In genomic region chr5:39423331-39423751, GRCh38 we compare ENCODE assay signal across 9 cellular contexts. TPM values are rescaled to one million over a fixed set of nuclear protein-coding genes. Genes with fewer than 3 reads are reported as not detected.
A peak's percentile ranks its signal among the peaks of the same experiment; 100 is the strongest.
DNase-seq lines count a peak whose midpoint lies in the region; ATAC-seq and TF ChIP-seq lines count a peak whose summit lies in the region.
"Had no signal": no experiment of that assay in that cellular context is flagged by ENCODE, and none has a peak within 500 bp of the region (broad histone marks: within the 10 kb centered on the region; RNA-seq: fewer than 3 reads in every experiment).

No MANE protein-coding gene starts in this region.

- no peaks in the 10 kb centered on the region for H3K79me1 ChIP-seq in H9 (ENCODE audit: insufficient read depth, low read depth, low read length, poor library complexity, severe bottlenecking)

- H3K18ac ChIP-seq in H9 (ENCODE audit: insufficient read length, low read depth, low read length): no peak overlapping the region

- H3K27me3 ChIP-seq in H9 (ENCODE audit: insufficient read depth, low read length) (no peaks in the 10 kb centered on the region), mammary epithelial cell (ENCODE audit: insufficient read depth, low read length) (no peaks in the 10 kb centered on the region), left lung (peaks cover 0 to 10% of the 10 kb centered on the region in 2 donors), spleen (replicated peaks in 1 of 7) (peaks cover 0 to 35% (median 5%) of the 10 kb centered on the region in 7 donors)

- TF ChIP-seq POLR2A in spleen (IDR thresholded peaks at IDR 0.05) (no peak), GM18505 (IDR thresholded peaks at IDR 0.05; ENCODE audit: borderline replicate concordance, extremely low read depth, insufficient read depth, insufficient read length) (no peak)

- H3K14ac ChIP-seq in H9 (ENCODE audit: insufficient read depth, low read length): no peak overlapping the region

- H4K91ac ChIP-seq in H9 (ENCODE audit: insufficient read length, low read depth, low read length): no peak overlapping the region

- in situ Hi-C loops in mammary epithelial cell (cut with MboI; ENCODE audit: low sequenced_read_pairs in 2 of 2): no loop called here

- no peak overlapping the region for H3K9ac ChIP-seq in H9 (ENCODE audit: extremely low read depth, insufficient read length, low read length)
- H3K9ac ChIP-seq in mammary epithelial cell (ENCODE audit: insufficient read depth, low read length): peak overlapping the region; percentile 78

- H2BK15ac ChIP-seq in H9 (ENCODE audit: low read depth, low read length): no peak overlapping the region

- TF ChIP-seq CTCF in H9 (conservative IDR thresholded peaks at IDR 0.05): no peak
- no peak for TF ChIP-seq CTCF in mammary epithelial cell (conservative IDR thresholded peaks at IDR 0.05 in 1 of 2, IDR thresholded peaks at IDR 0.05 in 1 of 2; ENCODE audit: extremely low read depth in 1 of 2, insufficient read depth in 1 of 2, low read depth in 1 of 2, low read length in 2 of 2)
- no peak for TF ChIP-seq CTCF in left lung (IDR thresholded peaks at IDR 0.05)
- no peak for TF ChIP-seq CTCF in spleen (IDR thresholded peaks at IDR 0.05 in 8 of 11, conservative IDR thresholded peaks at IDR 0.05 in 3 of 11)

- no peak overlapping the region for H3K23ac ChIP-seq in H9 (ENCODE audit: insufficient read length, low read depth, low read length)

- H2AK5ac ChIP-seq in H9 (ENCODE audit: insufficient read length, low read length): no peak overlapping the region

- H4K8ac ChIP-seq in H9 (replicated peaks; ENCODE audit: insufficient read length, low read depth, low read length): no peak overlapping the region

- H3K4me2 ChIP-seq in H9 (ENCODE audit: insufficient read depth, insufficient read length, low read length) (no peak overlapping the region), mammary epithelial cell (ENCODE audit: insufficient read depth, low read depth, low read length) (peak overlapping the region; percentile 80)

- H3K36me3 ChIP-seq in mammary epithelial cell (ENCODE audit: insufficient read depth, low read length) (no peaks in the 10 kb centered on the region), left lung (no peaks in the 10 kb centered on the region), spleen (no peaks in the 10 kb centered on the region)

- CTCF ChIA-PET in mammary epithelial cell (lab: Charles Lee; ENCODE audit: low non-redundant PET): no interaction called here

- BruUV-seq in mammary epithelial cell (replicated peaks; lab: Mats Ljungman, UMichigan): no TSS peak

- H4K20me1 ChIP-seq in H9 (ENCODE audit: control insufficient read depth, insufficient read depth, insufficient read length) (no peaks in the 10 kb centered on the region), mammary epithelial cell (ENCODE audit: insufficient read depth, low read length) (no peaks in the 10 kb centered on the region)

- H3T11ph ChIP-seq in H9 (ENCODE audit: low read length): no peak overlapping the region

- no peak overlapping the region for H4K5ac ChIP-seq in H9 (ENCODE audit: insufficient read length, low read depth, low read length)

- DNase-seq in H9 (peak; percentile 34), mammary epithelial cell (peak; percentile 4), left lung (no peak), spleen (no peak), D341Med (ENCODE audit: low spot score) (no peak)

- no peak overlapping the region for H2BK12ac ChIP-seq in H9 (ENCODE audit: insufficient read length, low read depth, low read length)

- H2BK20ac ChIP-seq in H9 (ENCODE audit: low read depth, low read length, poor library complexity, severe bottlenecking): no peak overlapping the region

- no peaks in the 10 kb centered on the region for H3K79me2 ChIP-seq in H9 (ENCODE audit: insufficient read depth, low read length)
- peaks cover 61% of the 10 kb centered on the region for H3K79me2 ChIP-seq in mammary epithelial cell (ENCODE audit: insufficient read depth, low read length)

- H3K4me3 ChIP-seq in mammary epithelial cell (replicated peaks in 1 of 3; ENCODE audit: insufficient read depth in 1 of 3, low read depth in 2 of 3, low read length in 3 of 3): peak overlapping the region; percentile 62 to 72 (median 66)
- peak overlapping the region; percentile 53 to 55 for H3K4me3 ChIP-seq in left lung
- peak overlapping the region; percentile 38 to 71 (median 50) for H3K4me3 ChIP-seq in spleen

- peaks cover 14% of the 10 kb centered on the region for H3K23me2 ChIP-seq in H9 (ENCODE audit: insufficient read length, low read depth, low read length, poor library complexity, severe bottlenecking)

- dilution Hi-C loops in mammary epithelial cell (cut with HindIII; ENCODE audit: low sequenced_read_pairs): no loop called here

- H3K4me1 ChIP-seq in H9 (ENCODE audit: insufficient read depth, low read length) (peaks cover 3% of the 10 kb centered on the region; the same call in 1 of the 2 replicates), mammary epithelial cell (ENCODE audit: insufficient read depth, low read length) (peaks cover 41% of the 10 kb centered on the region), left lung (peaks cover 23 to 62% of the 10 kb centered on the region in 2 donors), spleen (peaks cover 3 to 90% (median 45%) of the 10 kb centered on the region in 6 donors)

- peaks cover 40 to 41% of the 10 kb centered on the region in 2 experiments for H3K4me1 Mint-ChIP-seq in H9

- ATAC-seq in left lung (no peak), HG03469 (IDR thresholded peaks at IDR 0.05; ENCODE audit: unreplicated experiment) (no peak), GM18502 (IDR thresholded peaks at IDR 0.05; ENCODE audit: poor library complexity, unreplicated experiment) (no peak), GM18505 (IDR thresholded peaks at IDR 0.05; ENCODE audit: unreplicated experiment) (no peak)
- ATAC-seq: Panc1 had no signal

- H3K4me3 Mint-ChIP-seq in H9: peak overlapping the region in 1 of 2 experiments; percentile 88; a peak in 3 of 5 replicates

- intact Hi-C loops in mammary epithelial cell (cut with micrococcal nuclease): no loop called here
- intact Hi-C loops in left lung (cut with DNase I): loop anchor here in 1 of 2 donors (10.0 kb wide), 1 partner anchor 81 kb away; no protein-coding TSS in a partner anchor
- intact Hi-C loops in spleen (cut with DNase I; ENCODE audit: low total_unique reads): no loop called here

- no peaks in the 10 kb centered on the region for H3K9me3 Mint-ChIP-seq in H9

- H3K56ac ChIP-seq in H9 (ENCODE audit: insufficient read length, low read depth, low read length): no peak overlapping the region

- H3K27me3 Mint-ChIP-seq in H9 (ENCODE audit: low read depth): peaks cover 31% of the 10 kb centered on the region

- H3K27ac Mint-ChIP-seq in H9: no peak overlapping the region; a peak in 1 of 7 replicates

- H2AFZ ChIP-seq in H9 (ENCODE audit: low read length) (no peak overlapping the region), mammary epithelial cell (ENCODE audit: low read depth, low read length) (no peak overlapping the region)

- H3K27ac ChIP-seq in H9 (ENCODE audit: insufficient read length, low read depth, low read length): no peak overlapping the region
- H3K27ac ChIP-seq in mammary epithelial cell (ENCODE audit: insufficient read depth, low read depth, low read length): peak overlapping the region; percentile 79
- peak overlapping the region; percentile 87 to 90 for H3K27ac ChIP-seq in left lung
- H3K27ac ChIP-seq in spleen: peak overlapping the region; percentile 24 to 88 (median 80)

- no peak overlapping the region for H3K4ac ChIP-seq in H9 (ENCODE audit: low read depth, low read length)

- H3K36me3 Mint-ChIP-seq in H9 (ENCODE audit: insufficient read depth in 1 of 3, low read depth in 3 of 3): no peaks in the 10 kb centered on the region

- H2BK120ac ChIP-seq in H9 (ENCODE audit: low read depth, low read length, poor library complexity, severe bottlenecking): no peak overlapping the region

- no peak overlapping the region for H2BK5ac ChIP-seq in H9 (ENCODE audit: insufficient read length, low read length)

- H3K9me3 ChIP-seq in H9 (ENCODE audit: control insufficient read depth, low read depth, low read length) (no peaks in the 10 kb centered on the region), mammary epithelial cell (replicated peaks; ENCODE audit: insufficient read depth, low read length) (no peaks in the 10 kb centered on the region), left lung (no peaks in the 10 kb centered on the region), spleen (no peaks in the 10 kb centered on the region)

- WGBS in H9 (ENCODE audit: extremely low coverage, insufficient read length, low lambda C conversion rate): no CpG with 5 or more reads among the region's 2 CpGs
- WGBS in mammary epithelial cell (ENCODE audit: low coverage, missing lambda C conversion rate): 74% methylated on average over 2 of the region's 2 CpGs
- WGBS in spleen, 5 donors: 53 to 81% (median 61%) methylated on average over 2 of the region's 2 CpGs

RNA-seq across cellular contexts. Expression of gene DAB2, which starts 1.4 kb away (rescaled TPM):
- total RNA-seq in H9 (2021) (2.3 and 2.7 TPM in 2 replicates), mammary epithelial cell (10 to 100 TPM; 33.8 to 67.7 TPM), left lung (100 to 1,000 TPM; 159 to 162 TPM), spleen (100 to 1,000 TPM in 6 of 7 donors, 10 to 100 TPM in 1; 62.9 to 206 (median 135) TPM)
- polyA plus RNA-seq in mammary epithelial cell (16.0 TPM), spleen (10 to 100 TPM; 19.4 to 44.7 (median 21.6) TPM)
- polyA minus RNA-seq in mammary epithelial cell: 28.2 TPM

RNA-seq across cellular contexts. Expression of gene C9, which starts 59.0 kb away (rescaled TPM):
- total RNA-seq in H9 (2021) (not detected in 2 replicates), mammary epithelial cell (under 1 TPM in 1 of 2 donors, not detected in 1; under 0.01 TPM), left lung (under 1 TPM in 1 of 2 donors, not detected in 1; 0.58 TPM), spleen (under 1 TPM in 1 of 7 donors, not detected in 6; 0.55 TPM)
- polyA plus RNA-seq in mammary epithelial cell (not detected), spleen (not detected)
- not detected for polyA minus RNA-seq in mammary epithelial cell

Comparison
In these comparisons a context has a peak if more than half of its experiments do, and no peak if none do; other contexts are left out.
1. DNase-seq: peak in H9 (single experiment) and mammary epithelial cell (single experiment); none in left lung (0 of 2), spleen (single experiment) and D341Med (single experiment).
2. Peak in every context shown above with its lines, with median percentiles within 50 percentile points of each other: H3K4me3 ChIP-seq.